In genomic region chr14:61498811-61499210, GRCh38 we compare ENCODE assay signal across 8 cellular contexts.
DNase-seq lines count a peak whose midpoint lies in the region; ATAC-seq and TF ChIP-seq lines count a peak whose summit lies in the region.
"Had no signal": no experiment of that assay in that cellular context is flagged by ENCODE, and none has a peak within 500 bp of the region (broad histone marks: within the 10 kb centered on the region; RNA-seq: fewer than 3 reads in every experiment).

No MANE protein-coding gene starts in this region.

- H3K27me3 Mint-ChIP-seq in GM23338 (ENCODE audit: insufficient read depth, low read depth, poor library complexity), result peaks cover 4% of the 10 kb centered on the region
- no peaks in the 10 kb centered on the region for H3K27me3 Mint-ChIP-seq in endodermal cell (ENCODE audit: insufficient read depth)

- H3K27me3 ChIP-seq in GM23338 (ENCODE audit: insufficient read depth) (no peaks in the 10 kb centered on the region), skeletal muscle satellite cell (ENCODE audit: control insufficient read depth, insufficient read depth, low read length) (no peaks in the 10 kb centered on the region), endodermal cell (ENCODE audit: control insufficient read depth, insufficient read depth, low read length, poor library complexity, severe bottlenecking) (no peaks in the 10 kb centered on the region)

- H3K4me3 ChIP-seq in GM23338 (no peak overlapping the region), fibroblast of pulmonary artery (replicated peaks; ENCODE audit: low read depth, low read length) (no peak overlapping the region), skeletal muscle satellite cell (ENCODE audit: low read length) (no peak overlapping the region), endodermal cell (ENCODE audit: low read length) (no peak overlapping the region)

- no peak overlapping the region for H3K27ac ChIP-seq in GM23338 (ENCODE audit: low read depth)
- no peak overlapping the region for H3K27ac ChIP-seq in endodermal cell (ENCODE audit: low read depth, low read length)

- no peaks in the 10 kb centered on the region for H3K79me2 ChIP-seq in GM23338 (replicated peaks; ENCODE audit: insufficient read depth)

- H3K4me1 ChIP-seq in GM23338 (ENCODE audit: insufficient read depth) (peaks cover 50% of the 10 kb centered on the region), skeletal muscle satellite cell (ENCODE audit: control insufficient read depth, insufficient read depth, low read length) (peaks cover 30% of the 10 kb centered on the region), endodermal cell (ENCODE audit: control insufficient read depth, insufficient read depth, low read length) (peaks cover 8% of the 10 kb centered on the region)

- no peaks in the 10 kb centered on the region for H3F3A ChIP-seq in GM23338 (replicated peaks; ENCODE audit: low read depth)

- H3K9ac ChIP-seq in skeletal muscle satellite cell (ENCODE audit: low read depth, low read length) (peak overlapping the region; percentile 13), endodermal cell (ENCODE audit: extremely low read depth, low read length, poor library complexity, severe bottlenecking) (no peak overlapping the region)

- no peaks in the 10 kb centered on the region for H4K20me1 ChIP-seq in GM23338 (replicated peaks; ENCODE audit: insufficient read depth)

- H3K9me3 ChIP-seq in skeletal muscle satellite cell (replicated peaks; ENCODE audit: low read length) (no peaks in the 10 kb centered on the region), endodermal cell (ENCODE audit: control insufficient read depth, low read length) (no peaks in the 10 kb centered on the region)

- H3K27ac Mint-ChIP-seq in GM23338, result no peak overlapping the region
- no peak overlapping the region for H3K27ac Mint-ChIP-seq in endodermal cell

- H3K9me2 ChIP-seq in GM23338 (ENCODE audit: insufficient read depth), result no peaks in the 10 kb centered on the region

- TF ChIP-seq CTCF in GM23338 (conservative IDR thresholded peaks at IDR 0.05; ENCODE audit: low read depth in 2 of 2) (no peak), fibroblast of pulmonary artery (IDR thresholded peaks at IDR 0.05; ENCODE audit: low read length, missing control alignments) (no peak), GM13977 (IDR thresholded peaks at IDR 0.05; ENCODE audit: extremely low read depth, insufficient read depth, missing control alignments) (no peak), endodermal cell (conservative IDR thresholded peaks at IDR 0.05) (no peak)

- no peak overlapping the region for H3K4me3 Mint-ChIP-seq in GM23338
- no peak overlapping the region for H3K4me3 Mint-ChIP-seq in endodermal cell

- peaks cover 46% of the 10 kb centered on the region for H3K4me1 Mint-ChIP-seq in GM23338
- H3K4me1 Mint-ChIP-seq in endodermal cell, result peaks cover 34% of the 10 kb centered on the region

- no peak; the same call in 2 of the 3 replicates for ATAC-seq in GM23338

- DNase-seq in GM23338 (ENCODE audit: low spot score) (no peak), RPMI7951 (ENCODE audit: low read depth) (peak; percentile 51), fibroblast of pulmonary artery (ENCODE audit: low read depth) (peak; percentile 94), GM13977 (ENCODE audit: low spot score) (no peak), endodermal cell (no peak), middle frontal gyrus (ENCODE audit: extremely low spot score, low spot score) (no peak)
- DNase-seq: amygdala had no signal

- no peaks in the 10 kb centered on the region for H3K36me3 Mint-ChIP-seq in GM23338 (ENCODE audit: low read depth)
- H3K36me3 Mint-ChIP-seq in endodermal cell (ENCODE audit: low read depth), result no peaks in the 10 kb centered on the region

- WGBS in endodermal cell (ENCODE audit: insufficient coverage in 1 of 2, insufficient read length in 1 of 2), 2 experiments, result 83 to 86% methylated on average over 1 to 6 of the region's 6 CpGs

- H3K4me2 ChIP-seq in GM23338 (peak overlapping the region; percentile 23; the same call in 1 of the 2 replicates), skeletal muscle satellite cell (ENCODE audit: low read length) (no peak overlapping the region)

- H3K36me3 ChIP-seq in GM23338 (ENCODE audit: insufficient read depth) (no peaks in the 10 kb centered on the region), skeletal muscle satellite cell (ENCODE audit: insufficient read depth, low read length) (no peaks in the 10 kb centered on the region), endodermal cell (ENCODE audit: control insufficient read depth, insufficient read depth, low read length) (no peaks in the 10 kb centered on the region)

- in situ Hi-C loops in GM13977 (cut with MboI; ENCODE audit: low pct_unique_long_range_greater_than_20kb, low sequenced_read_pairs, unreplicated experiment), result no loop called here

- H2AFZ ChIP-seq in GM23338, result no peak overlapping the region

- H3K9me3 Mint-ChIP-seq in GM23338 (no peaks in the 10 kb centered on the region), endodermal cell (no peaks in the 10 kb centered on the region)

TF ChIP-seq in GM23338, 12 proteins besides CTCF, POLR2A, EP300 and RAD21:
- TF ChIP-seq CREB1 (CRISPR knock-in tag; IDR thresholded peaks at IDR 0.05; ENCODE audit: low read depth), result no peak
- TF ChIP-seq ZNF114 (CRISPR knock-in tag; IDR thresholded peaks at IDR 0.05), result no peak
- TF ChIP-seq EZH2 (IDR thresholded peaks at IDR 0.05; ENCODE audit: low read depth, unreplicated experiment), result no peak
TF ChIP-seq in GM23338: peak in this region for 0.

Comparison
In these comparisons a context has a peak if more than half of its experiments do, and no peak if none do; other contexts are left out.
1. DNase-seq: peak in RPMI7951 (single experiment) and fibroblast of pulmonary artery (single experiment); none in GM23338 (single experiment), GM13977 (single experiment), endodermal cell (single experiment) and middle frontal gyrus (single experiment).